Comparison of ENCODE assay signal across 9 cellular contexts in genomic region chr18:46555724-46556123, GRCh38.
DNase-seq lines count a peak whose midpoint lies in the region; ATAC-seq and TF ChIP-seq lines count a peak whose summit lies in the region.
"Had no signal": no experiment of that assay in that cellular context is flagged by ENCODE, and none has a peak within 500 bp of the region (broad histone marks: within the 10 kb centered on the region; RNA-seq: fewer than 3 reads in every experiment).

No MANE protein-coding gene starts in this region.

- no peaks in the 10 kb centered on the region for H3K36me3 ChIP-seq in suprapubic skin

- H3K4me3 ChIP-seq in suprapubic skin: no peak overlapping the region

- H3K36me3 Mint-ChIP-seq in type B pancreatic cell: no peaks in the 10 kb centered on the region
- H3K36me3 Mint-ChIP-seq: IgD-negative memory B cell had no signal

- intact Hi-C loops in left ventricle myocardium superior (cut with micrococcal nuclease): no loop called here

- no peaks in the 10 kb centered on the region for H3K4me1 ChIP-seq in suprapubic skin

- no peaks in the 10 kb centered on the region for H3K9me3 Mint-ChIP-seq in type B pancreatic cell

- CTCF ChIA-PET in RWPE1 (lab: Yijun Ruan, JAX): no interaction called here

- no peaks in the 10 kb centered on the region for H3K4me1 Mint-ChIP-seq in type B pancreatic cell (ENCODE audit: unreplicated experiment)
- H3K4me1 Mint-ChIP-seq: IgD-negative memory B cell had no signal

- H3K9me3 ChIP-seq in suprapubic skin: no peaks in the 10 kb centered on the region

- WGBS in suprapubic skin: 72% methylated on average over 4 of the region's 4 CpGs

- POLR2A ChIA-PET in RWPE1 (lab: Yijun Ruan, JAX; ENCODE audit: low non-redundant PET): no interaction called here

- H3K27me3 ChIP-seq in suprapubic skin: no peaks in the 10 kb centered on the region

- no peak overlapping the region for H3K27ac Mint-ChIP-seq in type B pancreatic cell
- H3K27ac Mint-ChIP-seq: IgD-negative memory B cell had no signal

- peak; percentile 4 for DNase-seq in RWPE1 (ENCODE audit: low spot score)
- peak; percentile 47 for DNase-seq in left ventricle myocardium superior
- no peak for DNase-seq in type B pancreatic cell (ENCODE audit: extremely low spot score, unreplicated experiment)
- DNase-seq in DMS114 treated with DMSO at 0.1 percent for 48 hours (lab: John Stamatoyannopoulos, UW; ENCODE audit: unreplicated experiment): no peak
- DNase-seq in suprapubic skin (ENCODE audit: low spot score in 2 of 2): no peak
- DNase-seq in OCI-M2 (lab: John Stamatoyannopoulos, UW; ENCODE audit: unreplicated experiment): no peak

- H3K27ac ChIP-seq in C4-2B (no peak overlapping the region), RWPE1 (no peak overlapping the region), suprapubic skin (no peak overlapping the region)

- H3K27me3 Mint-ChIP-seq in type B pancreatic cell: peaks cover 8% of the 10 kb centered on the region
- H3K27me3 Mint-ChIP-seq: IgD-negative memory B cell had no signal

- ATAC-seq in GM18867 (IDR thresholded peaks at IDR 0.05; ENCODE audit: unreplicated experiment): peak; percentile 83
- peak; percentile 75 for ATAC-seq in left ventricle myocardium superior

- TF ChIP-seq CTCF in C4-2B (conservative IDR thresholded peaks at IDR 0.05) (peak; percentile 70), RWPE1 (conservative IDR thresholded peaks at IDR 0.05; ENCODE audit: low read depth) (no peak; the same call in 1 of the 2 replicates), type B pancreatic cell (conservative IDR thresholded peaks at IDR 0.05) (peak; percentile 69), suprapubic skin (IDR thresholded peaks at IDR 0.05) (no peak)

- TF ChIP-seq EP300 in suprapubic skin (IDR thresholded peaks at IDR 0.05): no peak

- TF ChIP-seq POLR2A in suprapubic skin (IDR thresholded peaks at IDR 0.05): no peak

- H3K4me3 Mint-ChIP-seq in type B pancreatic cell: no peak overlapping the region
- H3K4me3 Mint-ChIP-seq: IgD-negative memory B cell had no signal

Comparison
In these comparisons a context has a peak if more than half of its experiments do, and no peak if none do; other contexts are left out.
1. CTCF ChIP-seq: peak in C4-2B (single experiment) and type B pancreatic cell (single experiment); none in RWPE1 (single experiment) and suprapubic skin (0 of 2).
2. DNase-seq: peak in RWPE1 (single experiment) and left ventricle myocardium superior (single experiment); none in type B pancreatic cell (single experiment), DMS114 treated with DMSO at 0.1 percent for 48 hours (single experiment), suprapubic skin (0 of 2) and OCI-M2 (single experiment).